Comparison of ENCODE assay signal across 8 cellular contexts in genomic region chr12:109947511-109947910, GRCh38. TPM values are rescaled to one million over a fixed set of nuclear protein-coding genes. Genes with fewer than 3 reads are reported as not detected.
A peak's percentile ranks its signal among the peaks of the same experiment; 100 is the strongest.
DNase-seq lines count a peak whose midpoint lies in the region; ATAC-seq and TF ChIP-seq lines count a peak whose summit lies in the region.

No MANE protein-coding gene starts in this region.

- no peaks in the 10 kb centered on the region for H3K27me3 Mint-ChIP-seq in CD4-positive, alpha-beta memory T cell
- H3K27me3 Mint-ChIP-seq in neural crest cell (ENCODE audit: low read depth): no peaks in the 10 kb centered on the region
- no peaks in the 10 kb centered on the region for H3K27me3 Mint-ChIP-seq in mesothelial cell of epicardium (ENCODE audit: low read depth)

- DNase-seq in CD4-positive, alpha-beta memory T cell: peak in 1 of 5 donors; percentile 9
- DNase-seq in MV-4-11 (lab: John Stamatoyannopoulos, UW): peak; percentile 76
- no peak for DNase-seq in coronary artery (ENCODE audit: low spot score)
- DNase-seq in neural crest cell (ENCODE audit: low read depth, low spot score): no peak
- no peak for DNase-seq in DMS153 (lab: John Stamatoyannopoulos, UW)
- DNase-seq in mesothelial cell of epicardium (ENCODE audit: low spot score in 2 of 2, unreplicated experiment in 2 of 2): no peak

- H3K36me3 Mint-ChIP-seq in CD4-positive, alpha-beta memory T cell: peaks cover 37 to 78% of the 10 kb centered on the region in 2 donors
- H3K36me3 Mint-ChIP-seq in neural crest cell (ENCODE audit: low read depth) (peaks cover 11% of the 10 kb centered on the region), mesothelial cell of epicardium (peaks cover 26% of the 10 kb centered on the region)

- peaks cover 26% of the 10 kb centered on the region for H3K4me1 ChIP-seq in CD4-positive, alpha-beta memory T cell (ENCODE audit: insufficient read depth, low read length)

- POLR2A ChIA-PET in CD4-positive, alpha-beta memory T cell (lab: Charles Lee; ENCODE audit: partially characterized antibody): interaction anchor here (0.8 to 1.4 kb wide), 3 partner anchors 33 to 59 kb away, joined by 3 to 6 read pairs (median 5); partner anchors contain the start of gene ANKRD13A

- H3K9me3 Mint-ChIP-seq in CD4-positive, alpha-beta memory T cell: no peaks in the 10 kb centered on the region
- no peaks in the 10 kb centered on the region for H3K9me3 Mint-ChIP-seq in neural crest cell
- no peaks in the 10 kb centered on the region for H3K9me3 Mint-ChIP-seq in mesothelial cell of epicardium

- H3K4me3 ChIP-seq in CD4-positive, alpha-beta memory T cell (ENCODE audit: low read length in 2 of 2): no peak overlapping the region
- no peak overlapping the region for H3K4me3 ChIP-seq in coronary artery

- peak overlapping the region in 5 of 8 donors; percentile 35 to 57 (median 43) for H3K4me3 Mint-ChIP-seq in CD4-positive, alpha-beta memory T cell
- H3K4me3 Mint-ChIP-seq in neural crest cell (peak overlapping the region; percentile 16), mesothelial cell of epicardium (no peak overlapping the region)

- H3K36me3 ChIP-seq in CD4-positive, alpha-beta memory T cell (ENCODE audit: insufficient read depth, low read length): peaks cover 58% of the 10 kb centered on the region

- H3K27me3 ChIP-seq in CD4-positive, alpha-beta memory T cell (ENCODE audit: insufficient read depth, low read length): no peaks in the 10 kb centered on the region

- H3K27ac ChIP-seq in CD4-positive, alpha-beta memory T cell (ENCODE audit: low read depth, low read length): no peak overlapping the region
- peak overlapping the region; percentile 22 to 47 for H3K27ac ChIP-seq in coronary artery

- TF ChIP-seq CTCF in coronary artery (IDR thresholded peaks at IDR 0.05) (no peak), neural crest cell (conservative IDR thresholded peaks at IDR 0.05) (no peak), mesothelial cell of epicardium (IDR thresholded peaks at IDR 0.05; ENCODE audit: unreplicated experiment) (no peak)

- CTCF ChIA-PET in CD4-positive, alpha-beta memory T cell (lab: Charles Lee; ENCODE audit: partially characterized antibody): interaction anchor here (1.0 to 1.2 kb wide), 3 partner anchors 19 to 95 kb away, joined by 3 to 4 read pairs (median 3); no protein-coding TSS in a partner anchor

- ATAC-seq in GM21619 (IDR thresholded peaks at IDR 0.05; ENCODE audit: unreplicated experiment): no peak
- no peak for ATAC-seq in HG02884 (IDR thresholded peaks at IDR 0.05; ENCODE audit: unreplicated experiment)

- intact Hi-C loops in CD4-positive, alpha-beta memory T cell (cut with micrococcal nuclease): loop anchor here (5.0 kb wide), 2 partner anchors 50 to 70 kb away; partner anchors contain the start of genes ANKRD13A and GIT2

- H3K9me3 ChIP-seq in CD4-positive, alpha-beta memory T cell (ENCODE audit: control insufficient read depth in 1 of 2, low read length in 2 of 2): no peaks in the 10 kb centered on the region

- H3K4me1 Mint-ChIP-seq in CD4-positive, alpha-beta memory T cell: peaks cover 21 to 27% (median 26%) of the 10 kb centered on the region in 4 donors
- H3K4me1 Mint-ChIP-seq in neural crest cell (peaks cover 51% of the 10 kb centered on the region), mesothelial cell of epicardium (peaks cover 24% of the 10 kb centered on the region)

- H3K27ac Mint-ChIP-seq in CD4-positive, alpha-beta memory T cell: peak overlapping the region; percentile 53 to 88 (median 80)
- peak overlapping the region; percentile 70 for H3K27ac Mint-ChIP-seq in neural crest cell (ENCODE audit: unreplicated experiment)
- H3K27ac Mint-ChIP-seq in mesothelial cell of epicardium: no peak overlapping the region

RNA-seq across cellular contexts. Expression of gene TCHP, which starts 47.4 kb away (rescaled TPM):
- total RNA-seq in CD4-positive, alpha-beta memory T cell: 10 to 100 TPM; 41.4 to 45.0 TPM
- 10 to 100 TPM in 1 of 2 donors, 1 to 10 TPM in 1; 3.0 to 15.7 TPM for polyA plus RNA-seq in CD4-positive, alpha-beta memory T cell
- 27.6 and 31.4 TPM in 2 replicates for total RNA-seq in neural crest cell
- total RNA-seq in mesothelial cell of epicardium: 16.6 to 18.6 TPM (median 18.0 TPM) in 3 replicates

RNA-seq across cellular contexts. Expression of gene GIT2, which starts 48.7 kb away (rescaled TPM):
- 100 to 1,000 TPM; 133 to 149 TPM for total RNA-seq in CD4-positive, alpha-beta memory T cell
- polyA plus RNA-seq in CD4-positive, alpha-beta memory T cell: 100 to 1,000 TPM in 1 of 2 donors, 10 to 100 TPM in 1; 83.1 to 104 TPM
- total RNA-seq in neural crest cell (31.1 and 36.8 TPM in 2 replicates), mesothelial cell of epicardium (41.3 to 42.7 TPM (median 42.6 TPM) in 3 replicates)

RNA-seq across cellular contexts. Expression of gene ANKRD13A, which starts 51.7 kb away (rescaled TPM):
- 10 to 100 TPM; 99.5 to 99.7 TPM for total RNA-seq in CD4-positive, alpha-beta memory T cell
- 10 to 100 TPM; 66.6 to 67.0 TPM for polyA plus RNA-seq in CD4-positive, alpha-beta memory T cell
- total RNA-seq in neural crest cell (29.5 and 30.0 TPM in 2 replicates), mesothelial cell of epicardium (25.1 to 28.1 TPM (median 27.6 TPM) in 3 replicates)
